In genomic region chr3:51378075-51378474, GRCh38 we compare ENCODE assay signal across 23 cellular contexts. TPM values are rescaled to one million over a fixed set of nuclear protein-coding genes. Genes with fewer than 3 reads are reported as not detected.
DNase-seq lines count a peak whose midpoint lies in the region; ATAC-seq, FAIRE-seq and TF ChIP-seq lines count a peak whose summit lies in the region.
"Had no signal": no experiment of that assay in that cellular context is flagged by ENCODE, and none has a peak within 500 bp of the region (broad histone marks: within the 10 kb centered on the region; RNA-seq: fewer than 3 reads in every experiment).

No MANE protein-coding gene starts in this region.

- H3K4me2 ChIP-seq in BLaER1: peak overlapping the region; percentile 84
- H3K4me2 ChIP-seq: A549 had no signal

- H3K27ac ChIP-seq in BLaER1: peak overlapping the region; percentile 80
- H3K27ac ChIP-seq: A549, SJSA1 had no signal

- no peaks in the 10 kb centered on the region for H3K9me3 ChIP-seq in BLaER1
- H3K9me3 ChIP-seq: A549, SJSA1 had no signal

- H3K4me3 ChIP-seq in BLaER1: no peak overlapping the region
- H3K4me3 ChIP-seq: A549, K562, SJSA1 had no signal

- in situ Hi-C loops in GM13976 (cut with MboI; ENCODE audit: low sequenced_read_pairs, unreplicated experiment): no loop called here

- H3K4me1 ChIP-seq in BLaER1: peaks cover 43% of the 10 kb centered on the region
- H3K4me1 ChIP-seq: SJSA1 had no signal

- no peak for TF ChIP-seq CTCF in GM13976 (IDR thresholded peaks at IDR 0.05; ENCODE audit: borderline replicate concordance, control extremely low read depth, extremely low read depth, insufficient read depth, missing control alignments)

- no peak for FAIRE-seq in HTR-8/SVneo (lab: Jason Lieb, UNC)
- FAIRE-seq: A549, HepG2, K562 had no signal

- ATAC-seq in HG03439 (IDR thresholded peaks at IDR 0.05; ENCODE audit: unreplicated experiment): no peak
- ATAC-seq: A549, HepG2, K562 had no signal

- no peaks in the 10 kb centered on the region for H3K36me3 ChIP-seq in BLaER1
- H3K36me3 ChIP-seq: SJSA1 had no signal

- DNase-seq in GF-D8 (lab: John Stamatoyannopoulos, UW): peak; percentile 4
- peak; percentile 63 for DNase-seq in UCSD-AML1 (lab: John Stamatoyannopoulos, UW; ENCODE audit: unreplicated experiment)
- DNase-seq in posterior vena cava (ENCODE audit: low spot score): peak; percentile 43
- DNase-seq in HTR-8/SVneo (ENCODE audit: insufficient read length, low spot score): no peak
- DNase-seq in GM13976 (ENCODE audit: low spot score): no peak
- DNase-seq: COR-L47; DMS79; H7; MM.1S; NCI-H1092; NCI-H1436 treated with DMSO at 0.1 percent for 48 hours; NCI-H1930; NCI-H226; NCI-H524; NCI-H774; NK-92 treated with Interleukin-12 subunit alpha and Interleukin-12 subunit beta, amount 100 ng/mL, for 24 hours; SW 1271 had no signal

- H4K20me1 ChIP-seq in BLaER1: no peaks in the 10 kb centered on the region

- intact Hi-C loops in posterior vena cava (cut with DNase I): loop anchor here in 1 of 2 donors (10.0 kb wide), 3 partner anchors 283 to 803 kb away; partner anchors contain the start of genes CISH and MAPKAPK3

- H3K27me3 ChIP-seq in BLaER1: no peaks in the 10 kb centered on the region
- H3K27me3 ChIP-seq: SJSA1 had no signal

- H3K9ac ChIP-seq in BLaER1: 0 out of 2 replicates have a peak overlapping the region, but pooled peaks have one; percentile 47

RNA-seq across cellular contexts. Expression of gene MANF, which starts 7.0 kb away (rescaled TPM):
- 10 to 100 TPM; 72.6 to 79.2 TPM for total RNA-seq in posterior vena cava

RNA-seq across cellular contexts. Expression of gene RBM15B, which starts 13.0 kb away (rescaled TPM):
- 10 to 100 TPM; 20.2 to 22.7 TPM for total RNA-seq in posterior vena cava

Comparison
In these comparisons a context has a peak if more than half of its experiments do, and no peak if none do; other contexts are left out.
1. DNase-seq: peak in GF-D8 (single experiment), UCSD-AML1 (single experiment) and posterior vena cava (single experiment); none in HTR-8/SVneo (single experiment) and GM13976 (single experiment).